Comparison of ENCODE assay signal across 17 cellular contexts in the genomic region with DNA sequence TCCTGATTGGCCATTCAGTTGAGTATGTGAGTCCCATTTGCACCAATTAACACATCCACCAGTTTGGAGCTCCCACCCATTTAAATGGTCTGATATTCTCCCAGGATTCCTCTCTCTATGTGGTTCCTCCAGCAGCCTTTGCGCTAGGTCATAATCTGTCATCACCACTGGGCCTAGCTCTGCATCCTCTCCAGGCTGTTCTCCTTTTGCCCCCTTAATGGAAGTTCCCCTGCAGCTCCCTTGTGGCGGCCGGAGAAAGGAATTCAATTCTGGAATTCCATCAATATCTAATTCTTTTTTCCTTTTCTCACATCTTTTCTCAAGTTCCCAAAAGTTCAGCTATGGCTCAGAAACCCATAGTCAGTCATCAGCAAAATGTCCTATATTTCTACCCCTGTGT.
DNase-seq lines count a peak whose midpoint lies in the region; ATAC-seq and TF ChIP-seq lines count a peak whose summit lies in the region.
"Had no signal": no experiment of that assay in that cellular context is flagged by ENCODE, and none has a peak within 500 bp of the region (broad histone marks: within the 10 kb centered on the region; RNA-seq: fewer than 3 reads in every experiment).

No MANE protein-coding gene starts in this region.

- ATAC-seq in aorta (ENCODE audit: low FRiP score) = no peak
- ATAC-seq: left ventricle myocardium superior, T-cell had no signal

- no peak overlapping the region for H3K4me3 ChIP-seq in WERI-Rb-1 (ENCODE audit: low read depth, low read length)
- no peak overlapping the region for H3K4me3 ChIP-seq in aorta (ENCODE audit: low read length in 2 of 2)
- H3K4me3 ChIP-seq: esophagus squamous epithelium had no signal

- intact Hi-C loops in aorta (cut with DNase I) = no loop called here

- no peaks in the 10 kb centered on the region for H3K9me3 ChIP-seq in WERI-Rb-1 (ENCODE audit: severe bottlenecking)
- no peaks in the 10 kb centered on the region for H3K9me3 ChIP-seq in aorta (ENCODE audit: control insufficient read depth, low read length)
- H3K9me3 ChIP-seq: esophagus squamous epithelium had no signal

- H3K27ac ChIP-seq in C4-2B (no peak overlapping the region), WERI-Rb-1 (no peak overlapping the region), aorta (ENCODE audit: low read depth in 1 of 2, low read length in 2 of 2) (no peak overlapping the region)
- H3K27ac ChIP-seq: esophagus squamous epithelium had no signal

- TF ChIP-seq CTCF in C4-2B (conservative IDR thresholded peaks at IDR 0.05) (peak; percentile 24), WERI-Rb-1 (IDR thresholded peaks at IDR 0.05; ENCODE audit: low read depth, low read length) (0 out of 2 replicates have a peak, but pooled peaks have one; percentile 22)

- H3K36me3 ChIP-seq in WERI-Rb-1 (no peaks in the 10 kb centered on the region), aorta (ENCODE audit: control insufficient read depth in 1 of 2, insufficient read depth in 2 of 2, low read length in 1 of 2) (no peaks in the 10 kb centered on the region)
- H3K36me3 ChIP-seq: esophagus squamous epithelium had no signal

- DNase-seq in HT1080 (ENCODE audit: low read depth) (peak; percentile 14), WERI-Rb-1 (no peak), islet precursor cell (peak; percentile 51), DMS79 treated with DMSO at 0.1 percent for 48 hours (lab: John Stamatoyannopoulos, UW) (no peak), aorta (no peak)
- no peak for DNase-seq in activated naive CD4-positive, alpha-beta T cell treated with anti-CD3 and anti-CD28 coated beads, Interleukin-2, amount 50 U/mL, for 16 hours
- DNase-seq: activated gamma-delta T cell; caudate nucleus; EL; esophagus squamous epithelium; left ventricle myocardium superior; NCI-H1436; NCI-H2171 treated with DMSO at 0.1 percent for 48 hours; NK-92 treated with Interleukin-12 subunit alpha and Interleukin-12 subunit beta, amount 100 ng/mL, for 24 hours; stimulated activated CD4-positive, alpha-beta T cell treated with anti-CD3 and anti-CD28 coated beads, Interleukin-4, amount 100 ng/mL, for 4 hours; T-cell had no signal

- peaks cover 53% of the 10 kb centered on the region for H3K27me3 ChIP-seq in WERI-Rb-1 (ENCODE audit: insufficient read depth, low read depth, severe bottlenecking)
- no peaks in the 10 kb centered on the region for H3K27me3 ChIP-seq in aorta (ENCODE audit: control insufficient read depth in 1 of 2, insufficient read depth in 2 of 2, low read length in 1 of 2)
- H3K27me3 ChIP-seq: esophagus squamous epithelium had no signal

- H3K4me1 ChIP-seq in aorta (ENCODE audit: control insufficient read depth in 1 of 2, insufficient read depth in 2 of 2, low read length in 2 of 2) = no peaks in the 10 kb centered on the region
- H3K4me1 ChIP-seq: esophagus squamous epithelium had no signal

- WGBS in aorta, 2 donors = 75 to 80% methylated on average over 3 of the region's 3 CpGs

Comparison
In these comparisons a context has a peak if more than half of its experiments do, and no peak if none do; other contexts are left out.
1. DNase-seq: peak in HT1080 (single experiment) and islet precursor cell (single experiment); none in WERI-Rb-1 (single experiment), DMS79 treated with DMSO at 0.1 percent for 48 hours (single experiment), aorta (0 of 2) and activated naive CD4-positive, alpha-beta T cell treated with anti-CD3 and anti-CD28 coated beads, Interleukin-2, amount 50 U/mL, for 16 hours (single experiment).